In genomic region chr5:20601678-20602100, GRCh38 we compare ENCODE assay signal across 13 cellular contexts.
DNase-seq lines count a peak whose midpoint lies in the region; ATAC-seq and TF ChIP-seq lines count a peak whose summit lies in the region.
"Had no signal": no experiment of that assay in that cellular context is flagged by ENCODE, and none has a peak within 500 bp of the region (broad histone marks: within the 10 kb centered on the region; RNA-seq: fewer than 3 reads in every experiment).

No MANE protein-coding gene starts in this region.

- H3K4me1 ChIP-seq in GM23248 (ENCODE audit: insufficient read depth) (no peaks in the 10 kb centered on the region), neural progenitor cell (no peaks in the 10 kb centered on the region)

- no peaks in the 10 kb centered on the region for H3K27me3 ChIP-seq in GM23248 (replicated peaks; ENCODE audit: insufficient read depth)
- no peaks in the 10 kb centered on the region for H3K27me3 ChIP-seq in neural progenitor cell

- in situ Hi-C loops in GM23248 (cut with MboI): no loop called here

- H3K4me1 Mint-ChIP-seq in neural progenitor cell: peaks cover 30% of the 10 kb centered on the region

- WGBS in GM23248 (ENCODE audit: low coverage in 1 of 2, low lambda C conversion rate in 2 of 2, missing lambda C conversion rate in 2 of 2), 2 experiments: 22 to 32% methylated on average over 4 of the region's 4 CpGs

- no peak overlapping the region for H3K4me3 Mint-ChIP-seq in neural progenitor cell
- H3K4me3 Mint-ChIP-seq: CD4-positive, alpha-beta T cell had no signal

- TF ChIP-seq CTCF in neural progenitor cell (IDR thresholded peaks at IDR 0.05): peak; percentile 43

- no peak overlapping the region for H3K27ac ChIP-seq in GM23248
- H3K27ac ChIP-seq in neural progenitor cell: no peak overlapping the region

- peak; percentile 1 for DNase-seq in GM23248
- DNase-seq in NCI-H524 treated with DMSO at 0.1 percent for 48 hours (lab: John Stamatoyannopoulos, UW): peak; percentile 55
- DNase-seq in astrocyte of the hippocampus (ENCODE audit: low read depth, low spot score): peak; percentile 72
- peak; percentile 25 for DNase-seq in neural progenitor cell (ENCODE audit: low spot score)
- DNase-seq in activated CD4-positive, CD25-positive, alpha-beta regulatory T cell treated with anti-CD3 and anti-CD28 coated beads, Interleukin-2, amount 50 U/mL, for 72 hours: no peak
- no peak for DNase-seq in cerebellar cortex (ENCODE audit: low spot score)
- DNase-seq: aorta; CD4-positive, alpha-beta T cell; left cardiac atrium; NCI-H2227 treated with DMSO at 0.1 percent for 48 hours; stimulated activated CD4-positive, alpha-beta T cell treated with anti-CD3 and anti-CD28 coated beads, Interleukin-2, amount 100 ng/mL, for 24 hours had no signal

- H3K27ac Mint-ChIP-seq in neural progenitor cell: peak overlapping the region; percentile 7
- H3K27ac Mint-ChIP-seq: CD4-positive, alpha-beta T cell had no signal

- no peak overlapping the region for H3K9ac ChIP-seq in GM23248
- no peak overlapping the region for H3K9ac ChIP-seq in neural progenitor cell

- H3K36me3 ChIP-seq in GM23248 (ENCODE audit: low read depth) (no peaks in the 10 kb centered on the region), neural progenitor cell (no peaks in the 10 kb centered on the region)

- no peaks in the 10 kb centered on the region for H3K27me3 Mint-ChIP-seq in neural progenitor cell (ENCODE audit: insufficient read depth, low read depth)
- H3K27me3 Mint-ChIP-seq: CD4-positive, alpha-beta T cell had no signal

- H3K9me3 ChIP-seq in GM23248 (ENCODE audit: low read depth): no peaks in the 10 kb centered on the region
- no peaks in the 10 kb centered on the region for H3K9me3 ChIP-seq in neural progenitor cell (ENCODE audit: low read depth)

- H4K20me1 ChIP-seq in GM23248 (ENCODE audit: insufficient read depth) (no peaks in the 10 kb centered on the region), neural progenitor cell (ENCODE audit: low read depth) (no peaks in the 10 kb centered on the region)

- peaks cover 13% of the 10 kb centered on the region for H3K36me3 Mint-ChIP-seq in neural progenitor cell

- H3K4me2 ChIP-seq in GM23248 (ENCODE audit: unreplicated experiment) (no peak overlapping the region), neural progenitor cell (no peak overlapping the region)

- ATAC-seq in GM21737 (IDR thresholded peaks at IDR 0.05; ENCODE audit: unreplicated experiment) (no peak), GM21423 (IDR thresholded peaks at IDR 0.05; ENCODE audit: unreplicated experiment) (no peak)
- ATAC-seq: left cardiac atrium had no signal

- no peak overlapping the region for H3K4me3 ChIP-seq in GM23248
- H3K4me3 ChIP-seq in neural progenitor cell: no peak overlapping the region

- H2AFZ ChIP-seq in GM23248: no peak overlapping the region
- no peak overlapping the region for H2AFZ ChIP-seq in neural progenitor cell (replicated peaks)

- H3K9me3 Mint-ChIP-seq in neural progenitor cell: peaks cover 34% of the 10 kb centered on the region

- H3K79me2 ChIP-seq in GM23248 (ENCODE audit: insufficient read depth) (no peaks in the 10 kb centered on the region), neural progenitor cell (ENCODE audit: low read depth) (no peaks in the 10 kb centered on the region)

- H3K9me2 ChIP-seq in GM23248 (ENCODE audit: insufficient read depth): no peaks in the 10 kb centered on the region

- H3F3A ChIP-seq in GM23248 (ENCODE audit: insufficient read depth) (no peaks in the 10 kb centered on the region), neural progenitor cell (ENCODE audit: low read depth) (no peaks in the 10 kb centered on the region)

Comparison
In these comparisons a context has a peak if more than half of its experiments do, and no peak if none do; other contexts are left out.
1. DNase-seq: peak in GM23248 (single experiment), NCI-H524 treated with DMSO at 0.1 percent for 48 hours (single experiment), astrocyte of the hippocampus (single experiment) and neural progenitor cell (single experiment); none in activated CD4-positive, CD25-positive, alpha-beta regulatory T cell treated with anti-CD3 and anti-CD28 coated beads, Interleukin-2, amount 50 U/mL, for 72 hours (single experiment) and cerebellar cortex (single experiment).